Comparison of ENCODE assay signal across 8 cellular contexts in the genomic region with DNA sequence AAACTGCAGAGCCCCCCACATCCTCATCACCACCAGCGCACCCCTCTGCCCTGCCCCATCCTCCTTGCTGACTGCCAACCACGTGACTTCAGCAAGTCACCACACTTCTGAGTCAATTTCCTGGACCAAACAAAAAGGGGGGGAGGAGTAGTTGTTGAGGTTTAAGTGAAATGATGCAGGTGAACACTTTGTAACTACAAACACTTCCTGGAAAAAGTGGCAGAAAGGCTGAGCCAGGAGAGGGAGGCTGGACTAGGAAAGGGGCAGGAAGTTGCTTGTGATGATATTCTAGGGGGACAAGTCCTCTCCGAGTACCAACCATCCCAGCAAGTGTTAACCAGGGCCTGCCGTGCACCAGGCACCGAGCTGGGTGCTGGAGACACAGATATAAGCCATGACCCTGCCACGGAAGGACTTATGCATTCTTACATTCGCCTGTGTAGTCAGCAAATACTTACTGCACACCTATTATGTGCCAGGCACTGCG.
DNase-seq lines count a peak whose midpoint lies in the region; ATAC-seq, FAIRE-seq and TF ChIP-seq lines count a peak whose summit lies in the region.

No MANE protein-coding gene starts in this region.

- no peak for DNase-seq in GM18507 (ENCODE audit: extremely low spot score, insufficient read length, low read depth)
- DNase-seq in Kasumi-1 (lab: John Stamatoyannopoulos, UW): peak; percentile 60 to 63
- peak; percentile 62 for DNase-seq in activated CD4-positive, alpha-beta T cell treated with anti-CD3 and anti-CD28 coated beads, Interleukin-2, amount 50 U/mL, for 1 hour
- DNase-seq in dorsolateral prefrontal cortex: no peak
- DNase-seq in small intestine: peak; percentile 78
- no peak for DNase-seq in LoVo (ENCODE audit: low spot score)
- no peak for DNase-seq in sigmoid colon

- H3K4me1 ChIP-seq in small intestine (ENCODE audit: control insufficient read depth in 2 of 2, insufficient read depth in 1 of 2, low read depth in 1 of 2, low read length in 1 of 2) (peaks cover 0 to 4% of the 10 kb centered on the region in 2 donors), sigmoid colon (peaks cover 0 to 6% (median 0%) of the 10 kb centered on the region in 4 donors)

- no peak for TF ChIP-seq EP300 in sigmoid colon (IDR thresholded peaks at IDR 0.05)

- TF ChIP-seq POLR2A in sigmoid colon (IDR thresholded peaks at IDR 0.05): no peak

- no peaks in the 10 kb centered on the region for H3K27me3 ChIP-seq in dorsolateral prefrontal cortex
- no peaks in the 10 kb centered on the region for H3K27me3 ChIP-seq in small intestine (ENCODE audit: control insufficient read depth in 2 of 2, insufficient read depth in 2 of 2, low read length in 2 of 2)
- H3K27me3 ChIP-seq in sigmoid colon: no peaks in the 10 kb centered on the region

- FAIRE-seq in GM18507 (lab: Jason Lieb, UNC) (peak; percentile 90), small intestine (lab: Jason Lieb, UNC) (no peak)

- intact Hi-C loops in dorsolateral prefrontal cortex (cut with DNase I): no loop called here
- intact Hi-C loops in sigmoid colon (cut with DNase I): no loop called here

- no peak overlapping the region for H3K4me3 ChIP-seq in dorsolateral prefrontal cortex
- no peak overlapping the region for H3K4me3 ChIP-seq in small intestine (ENCODE audit: low read depth in 1 of 2, low read length in 2 of 2)
- no peak overlapping the region for H3K4me3 ChIP-seq in sigmoid colon

- no peak for ATAC-seq in GM18520 (IDR thresholded peaks at IDR 0.05; ENCODE audit: unreplicated experiment)

- TF ChIP-seq CTCF in dorsolateral prefrontal cortex (IDR thresholded peaks at IDR 0.05 in 54 of 56, conservative IDR thresholded peaks at IDR 0.05 in 2 of 56; ENCODE audit: low read depth in 1 of 56, partially characterized antibody in 56 of 56): no peak
- TF ChIP-seq CTCF in sigmoid colon (IDR thresholded peaks at IDR 0.05): no peak

- H3K27ac ChIP-seq in dorsolateral prefrontal cortex: peak overlapping the region in 50 of 59 donors; percentile 9 to 86 (median 58)
- H3K27ac ChIP-seq in small intestine (ENCODE audit: low read depth in 1 of 2, low read length in 1 of 2): peak overlapping the region; percentile 45 to 85
- peak overlapping the region in 2 of 4 donors; percentile 25 to 31 for H3K27ac ChIP-seq in sigmoid colon

- WGBS in small intestine, 3 donors: 41 to 58% (median 43%) methylated on average over 8 of the region's 8 CpGs
- WGBS in sigmoid colon, 2 donors: 35 to 50% methylated on average over 8 of the region's 8 CpGs

- H3K36me3 ChIP-seq in small intestine (ENCODE audit: control insufficient read depth in 2 of 2, insufficient read depth in 2 of 2, low read length in 2 of 2): no peaks in the 10 kb centered on the region
- H3K36me3 ChIP-seq in sigmoid colon: no peaks in the 10 kb centered on the region

- H3K9me3 ChIP-seq in small intestine (ENCODE audit: control insufficient read depth, low read depth) (no peaks in the 10 kb centered on the region), sigmoid colon (peaks cover 0 to 2% (median 0%) of the 10 kb centered on the region in 4 donors)

Comparison
In these comparisons a context has a peak if more than half of its experiments do, and no peak if none do; other contexts are left out.
1. DNase-seq: peak in Kasumi-1 (2 of 2), activated CD4-positive, alpha-beta T cell treated with anti-CD3 and anti-CD28 coated beads, Interleukin-2, amount 50 U/mL, for 1 hour (single experiment) and small intestine (single experiment); none in GM18507 (single experiment), dorsolateral prefrontal cortex (0 of 10), LoVo (single experiment) and sigmoid colon (single experiment).